19 cellular contexts compared by ENCODE assay signal in genomic region chrX:16491461-16491860, GRCh38.
DNase-seq lines count a peak whose midpoint lies in the region; ATAC-seq and TF ChIP-seq lines count a peak whose summit lies in the region.
"Had no signal": no experiment of that assay in that cellular context is flagged by ENCODE, and none has a peak within 500 bp of the region (broad histone marks: within the 10 kb centered on the region; RNA-seq: fewer than 3 reads in every experiment).

No MANE protein-coding gene starts in this region.

- peaks cover 32% of the 10 kb centered on the region for H3K4me1 Mint-ChIP-seq in WTC11

- no peak for TF ChIP-seq CTCF in WTC11 (IDR thresholded peaks at IDR 0.05)
- no peak for TF ChIP-seq CTCF in dorsolateral prefrontal cortex (IDR thresholded peaks at IDR 0.05 in 54 of 56, conservative IDR thresholded peaks at IDR 0.05 in 2 of 56; ENCODE audit: low read depth in 1 of 56, partially characterized antibody in 56 of 56)

- POLR2A ChIA-PET in WTC11 (lab: Charles Lee) = no interaction called here

- peaks cover 8% of the 10 kb centered on the region; the same call in 1 of the 2 replicates for H3K36me3 Mint-ChIP-seq in WTC11

- ATAC-seq in WTC11 = peak; percentile 69
- ATAC-seq in GM21360 (IDR thresholded peaks at IDR 0.05; ENCODE audit: unreplicated experiment) = no peak

- DNase-seq in NCI-H748 (lab: John Stamatoyannopoulos, UW; ENCODE audit: unreplicated experiment) (peak; percentile 6), NCI-H748 treated with DMSO at 0.1 percent for 48 hours (lab: John Stamatoyannopoulos, UW) (no peak), WTC11 (ENCODE audit: low spot score) (no peak), left kidney (ENCODE audit: low read depth, low spot score) (peak; percentile 0), dorsolateral prefrontal cortex (no peak), MV-4-11 (lab: John Stamatoyannopoulos, UW) (no peak)
- DNase-seq in activated CD8-positive, alpha-beta memory T cell treated with anti-CD3 and anti-CD28 coated beads for 24 hours = no peak
- DNase-seq: 8988T; IMR-90; Kasumi-1; NCI-H187 treated with DMSO at 0.1 percent for 48 hours; NCI-H2171 treated with DMSO at 0.1 percent for 48 hours; NCI-H510A treated with DMSO at 0.1 percent for 48 hours; NK-92 treated with Interleukin-12 subunit alpha and Interleukin-12 subunit beta, amount 100 ng/mL, for 24 hours; OCI-M1; RPMI8226; SW 1271 had no signal

- no peak overlapping the region for H3K4me3 ChIP-seq in dorsolateral prefrontal cortex
- H3K4me3 ChIP-seq: BLaER1 treated with 17β-estradiol and CSF1 and Interleukin-3, amounts not matched to agents 10 nM and 100 nM had no signal

- peaks cover 0 to 65% (median 7%) of the 10 kb centered on the region in 45 donors for H3K27me3 ChIP-seq in dorsolateral prefrontal cortex

- CTCF ChIA-PET in WTC11 (lab: Charles Lee) = no interaction called here

- no peak overlapping the region for H3K27ac ChIP-seq in dorsolateral prefrontal cortex
- H3K27ac ChIP-seq: BLaER1 treated with 17β-estradiol and CSF1 and Interleukin-3, amounts not matched to agents 10 nM and 100 nM had no signal

- no peak overlapping the region for H3K4me3 Mint-ChIP-seq in WTC11

- H3K27me3 Mint-ChIP-seq in WTC11 (ENCODE audit: low read depth) = no peaks in the 10 kb centered on the region; the same call in 1 of the 2 replicates

- intact Hi-C loops in dorsolateral prefrontal cortex (cut with DNase I) = no loop called here

- H3K27ac Mint-ChIP-seq in WTC11 = peak overlapping the region; percentile 74; the same call in 1 of the 2 replicates

- peaks cover 16% of the 10 kb centered on the region; the same call in 1 of the 2 replicates for H3K9me3 Mint-ChIP-seq in WTC11

TF ChIP-seq in WTC11, 78 proteins besides CTCF, POLR2A, EP300 and RAD21:
- TF ChIP-seq ZNF423 (CRISPR knock-in tag; IDR thresholded peaks at IDR 0.05) (no peak), RELA (CRISPR knock-in tag; IDR thresholded peaks at IDR 0.05; ENCODE audit: borderline replicate concordance) (no peak), IRF2 (CRISPR knock-in tag; IDR thresholded peaks at IDR 0.05; ENCODE audit: borderline replicate concordance, low read depth) (no peak), NFYB (CRISPR knock-in tag; conservative IDR thresholded peaks at IDR 0.05; ENCODE audit: low read depth) (no peak), PRRX2 (CRISPR knock-in tag; IDR thresholded peaks at IDR 0.05) (no peak), ATF2 (CRISPR knock-in tag; IDR thresholded peaks at IDR 0.05; ENCODE audit: borderline replicate concordance, low read depth) (no peak), FOXK1 (CRISPR knock-in tag; IDR thresholded peaks at IDR 0.05) (no peak), MAX (CRISPR knock-in tag; IDR thresholded peaks at IDR 0.05) (no peak), GTF2I (CRISPR knock-in tag; conservative IDR thresholded peaks at IDR 0.05) (no peak), ATF1 (CRISPR knock-in tag; IDR thresholded peaks at IDR 0.05) (no peak), CREM (CRISPR knock-in tag; IDR thresholded peaks at IDR 0.05) (no peak)
- TF ChIP-seq, protein P1, sequence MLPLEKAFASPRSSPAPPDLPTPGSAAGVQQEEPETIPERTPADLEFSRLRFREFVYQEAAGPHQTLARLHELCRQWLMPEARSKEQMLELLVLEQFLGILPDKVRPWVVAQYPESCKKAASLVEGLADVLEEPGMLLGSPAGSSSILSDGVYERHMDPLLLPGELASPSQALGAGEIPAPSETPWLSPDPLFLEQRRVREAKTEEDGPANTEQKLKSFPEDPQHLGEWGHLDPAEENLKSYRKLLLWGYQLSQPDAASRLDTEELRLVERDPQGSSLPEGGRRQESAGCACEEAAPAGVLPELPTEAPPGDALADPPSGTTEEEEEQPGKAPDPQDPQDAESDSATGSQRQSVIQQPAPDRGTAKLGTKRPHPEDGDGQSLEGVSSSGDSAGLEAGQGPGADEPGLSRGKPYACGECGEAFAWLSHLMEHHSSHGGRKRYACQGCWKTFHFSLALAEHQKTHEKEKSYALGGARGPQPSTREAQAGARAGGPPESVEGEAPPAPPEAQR (CRISPR knock-in tag; IDR thresholded peaks at IDR 0.05) = no peak
- TF ChIP-seq, protein P2, sequence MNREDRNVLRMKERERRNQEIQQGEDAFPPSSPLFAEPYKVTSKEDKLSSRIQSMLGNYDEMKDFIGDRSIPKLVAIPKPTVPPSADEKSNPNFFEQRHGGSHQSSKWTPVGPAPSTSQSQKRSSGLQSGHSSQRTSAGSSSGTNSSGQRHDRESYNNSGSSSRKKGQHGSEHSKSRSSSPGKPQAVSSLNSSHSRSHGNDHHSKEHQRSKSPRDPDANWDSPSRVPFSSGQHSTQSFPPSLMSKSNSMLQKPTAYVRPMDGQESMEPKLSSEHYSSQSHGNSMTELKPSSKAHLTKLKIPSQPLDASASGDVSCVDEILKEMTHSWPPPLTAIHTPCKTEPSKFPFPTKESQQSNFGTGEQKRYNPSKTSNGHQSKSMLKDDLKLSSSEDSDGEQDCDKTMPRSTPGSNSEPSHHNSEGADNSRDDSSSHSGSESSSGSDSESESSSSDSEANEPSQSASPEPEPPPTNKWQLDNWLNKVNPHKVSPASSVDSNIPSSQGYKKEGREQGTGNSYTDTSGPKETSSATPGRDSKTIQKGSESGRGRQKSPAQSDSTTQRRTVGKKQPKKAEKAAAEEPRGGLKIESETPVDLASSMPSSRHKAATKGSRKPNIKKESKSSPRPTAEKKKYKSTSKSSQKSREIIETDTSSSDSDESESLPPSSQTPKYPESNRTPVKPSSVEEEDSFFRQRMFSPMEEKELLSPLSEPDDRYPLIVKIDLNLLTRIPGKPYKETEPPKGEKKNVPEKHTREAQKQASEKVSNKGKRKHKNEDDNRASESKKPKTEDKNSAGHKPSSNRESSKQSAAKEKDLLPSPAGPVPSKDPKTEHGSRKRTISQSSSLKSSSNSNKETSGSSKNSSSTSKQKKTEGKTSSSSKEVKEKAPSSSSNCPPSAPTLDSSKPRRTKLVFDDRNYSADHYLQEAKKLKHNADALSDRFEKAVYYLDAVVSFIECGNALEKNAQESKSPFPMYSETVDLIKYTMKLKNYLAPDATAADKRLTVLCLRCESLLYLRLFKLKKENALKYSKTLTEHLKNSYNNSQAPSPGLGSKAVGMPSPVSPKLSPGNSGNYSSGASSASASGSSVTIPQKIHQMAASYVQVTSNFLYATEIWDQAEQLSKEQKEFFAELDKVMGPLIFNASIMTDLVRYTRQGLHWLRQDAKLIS (CRISPR knock-in tag; IDR thresholded peaks at IDR 0.05; ENCODE audit: borderline replicate concordance) = no peak
- TF ChIP-seq, protein P3, sequence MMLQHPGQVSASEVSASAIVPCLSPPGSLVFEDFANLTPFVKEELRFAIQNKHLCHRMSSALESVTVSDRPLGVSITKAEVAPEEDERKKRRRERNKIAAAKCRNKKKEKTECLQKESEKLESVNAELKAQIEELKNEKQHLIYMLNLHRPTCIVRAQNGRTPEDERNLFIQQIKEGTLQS (CRISPR knock-in tag; conservative IDR thresholded peaks at IDR 0.05) = no peak
- TF ChIP-seq, protein P4, sequence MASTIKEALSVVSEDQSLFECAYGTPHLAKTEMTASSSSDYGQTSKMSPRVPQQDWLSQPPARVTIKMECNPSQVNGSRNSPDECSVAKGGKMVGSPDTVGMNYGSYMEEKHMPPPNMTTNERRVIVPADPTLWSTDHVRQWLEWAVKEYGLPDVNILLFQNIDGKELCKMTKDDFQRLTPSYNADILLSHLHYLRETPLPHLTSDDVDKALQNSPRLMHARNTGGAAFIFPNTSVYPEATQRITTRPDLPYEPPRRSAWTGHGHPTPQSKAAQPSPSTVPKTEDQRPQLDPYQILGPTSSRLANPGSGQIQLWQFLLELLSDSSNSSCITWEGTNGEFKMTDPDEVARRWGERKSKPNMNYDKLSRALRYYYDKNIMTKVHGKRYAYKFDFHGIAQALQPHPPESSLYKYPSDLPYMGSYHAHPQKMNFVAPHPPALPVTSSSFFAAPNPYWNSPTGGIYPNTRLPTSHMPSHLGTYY (CRISPR knock-in tag; IDR thresholded peaks at IDR 0.05) = no peak

Comparison
In these comparisons a context has a peak if more than half of its experiments do, and no peak if none do; other contexts are left out.
1. DNase-seq: peak in NCI-H748 (single experiment) and left kidney (single experiment); none in NCI-H748 treated with DMSO at 0.1 percent for 48 hours (single experiment), WTC11 (single experiment), dorsolateral prefrontal cortex (0 of 10), MV-4-11 (single experiment) and activated CD8-positive, alpha-beta memory T cell treated with anti-CD3 and anti-CD28 coated beads for 24 hours (single experiment).